ENCODE assay signal across 17 cellular contexts in the genomic region with DNA sequence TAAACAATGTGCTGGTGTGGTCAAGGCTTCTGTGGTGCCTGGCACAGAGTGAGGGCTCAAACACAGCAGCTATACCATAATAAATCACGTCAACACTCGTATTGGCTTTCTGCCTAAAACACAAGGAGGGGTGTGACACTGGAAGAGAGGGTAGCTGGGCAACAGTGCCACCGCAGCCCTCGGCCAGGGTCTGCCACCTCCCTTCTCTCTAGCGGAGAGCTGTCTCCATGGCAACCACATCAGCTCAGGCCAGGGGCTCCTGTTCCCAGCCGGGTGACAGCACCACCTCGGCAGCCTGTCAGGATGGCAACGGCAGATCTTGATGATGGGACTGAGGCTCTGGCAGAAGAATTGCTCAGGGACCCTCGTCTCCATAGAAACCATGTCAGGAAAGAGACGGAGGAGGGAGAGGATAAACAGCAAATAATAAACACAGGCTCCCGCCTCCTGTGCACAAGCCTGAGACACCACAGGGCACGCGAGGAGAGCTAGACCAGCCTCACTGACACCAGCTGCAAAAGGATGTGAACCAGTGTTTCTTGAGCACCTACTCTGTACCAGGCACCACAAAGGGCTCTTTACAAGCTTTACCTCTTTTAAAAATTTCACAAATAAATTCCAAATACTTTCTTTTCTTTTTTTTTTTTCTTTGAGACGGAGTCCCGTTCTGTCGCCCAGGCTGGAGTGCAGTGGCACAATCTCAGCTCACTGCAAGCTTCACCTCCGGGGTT. TPM values are rescaled to one million over a fixed set of nuclear protein-coding genes. Genes with fewer than 3 reads are reported as not detected.
DNase-seq lines count a peak whose midpoint lies in the region; ATAC-seq and TF ChIP-seq lines count a peak whose summit lies in the region.
"Had no signal": no experiment of that assay in that cellular context is flagged by ENCODE, and none has a peak within 500 bp of the region (broad histone marks: within the 10 kb centered on the region; RNA-seq: fewer than 3 reads in every experiment).

No MANE protein-coding gene starts in this region.

- H2AFZ ChIP-seq in fibroblast of lung (ENCODE audit: low read length) = no peak overlapping the region

- peak; percentile 36 to 70 for DNase-seq in NCI-H187 (lab: John Stamatoyannopoulos, UW)
- DNase-seq in NCI-H187 treated with DMSO at 0.1 percent for 48 hours (lab: John Stamatoyannopoulos, UW) = no peak
- DNase-seq in NCI-H748 (lab: John Stamatoyannopoulos, UW; ENCODE audit: unreplicated experiment) = peak; percentile 90
- DNase-seq in fibroblast of lung (ENCODE audit: low read depth in 2 of 2) = no peak
- no peak for DNase-seq in GM13976 (ENCODE audit: low spot score)
- no peak for DNase-seq in left lobe of liver (ENCODE audit: low spot score)
- DNase-seq: activated CD8-positive, alpha-beta T cell treated with anti-CD3 and anti-CD28 coated beads, Interleukin-2, amount 10 ng/mL, durations not matched to agents 7 days and 5 days; activated naive CD4-positive, alpha-beta T cell; heart right ventricle; left lung; NCI-H510A; stimulated activated CD4-positive, alpha-beta T cell treated with anti-CD3 and anti-CD28 coated beads, Interleukin-12 subunit alpha, Interleukin-12 subunit beta, amount 100 ng/mL, for 4 hours; upper lobe of right lung had no signal

- peak overlapping the region; percentile 6 for H3K27ac ChIP-seq in fibroblast of lung (ENCODE audit: insufficient read depth, low read length)
- peak overlapping the region; percentile 67 for H3K27ac ChIP-seq in temporal lobe (ENCODE audit: low read depth, low read length)
- H3K27ac ChIP-seq: heart right ventricle, left lung, upper lobe of right lung had no signal

- peaks cover 25% of the 10 kb centered on the region for H3K36me3 ChIP-seq in fibroblast of lung (ENCODE audit: control insufficient read depth, insufficient read depth, low read length)

- in situ Hi-C loops in GM13976 (cut with MboI; ENCODE audit: low sequenced_read_pairs, unreplicated experiment) = no loop called here

- peaks cover 5% of the 10 kb centered on the region for H3K4me1 ChIP-seq in fibroblast of lung (ENCODE audit: control insufficient read depth, extremely low read depth, insufficient read depth, low read length)

- no peak overlapping the region for H3K4me2 ChIP-seq in fibroblast of lung (ENCODE audit: extremely low read depth, insufficient read depth, low read length)

- no peak overlapping the region for H3K4me3 ChIP-seq in fibroblast of lung (replicated peaks in 1 of 4; ENCODE audit: control extremely low read depth in 1 of 4, insufficient read depth in 1 of 4, low read depth in 3 of 4, low read length in 4 of 4)
- H3K4me3 ChIP-seq: heart right ventricle, left lung, upper lobe of right lung had no signal

- no peaks in the 10 kb centered on the region for H4K20me1 ChIP-seq in fibroblast of lung (ENCODE audit: control insufficient read depth, extremely low read depth, insufficient read depth, low read length)

- TF ChIP-seq CTCF in fibroblast of lung (conservative IDR thresholded peaks at IDR 0.05 in 1 of 2, IDR thresholded peaks at IDR 0.05 in 1 of 2; ENCODE audit: low read depth in 1 of 2, low read length in 2 of 2) (no peak), GM13976 (IDR thresholded peaks at IDR 0.05; ENCODE audit: borderline replicate concordance, control extremely low read depth, extremely low read depth, insufficient read depth, missing control alignments) (no peak)

- ATAC-seq in GM21737 (IDR thresholded peaks at IDR 0.05; ENCODE audit: unreplicated experiment) = no peak
- no peak for ATAC-seq in left lobe of liver
- ATAC-seq: activated CD8-positive, alpha-beta T cell treated with anti-CD3 and anti-CD28 coated beads, Interleukin-2, amount 10 ng/mL, durations not matched to agents 7 days and 5 days; heart right ventricle; left lung; upper lobe of right lung had no signal

- H3K9ac ChIP-seq in fibroblast of lung (ENCODE audit: insufficient read depth, low read length) = no peak overlapping the region

- peaks cover 19% of the 10 kb centered on the region for H3K79me2 ChIP-seq in fibroblast of lung (ENCODE audit: control insufficient read depth, insufficient read depth, low read length)

- no peaks in the 10 kb centered on the region for H3K27me3 ChIP-seq in fibroblast of lung (ENCODE audit: control insufficient read depth, insufficient read depth, low read length)
- H3K27me3 ChIP-seq: heart right ventricle, left lung, upper lobe of right lung had no signal

- H3K9me3 ChIP-seq in fibroblast of lung (ENCODE audit: control insufficient read depth, insufficient read depth, low read depth, low read length) = no peaks in the 10 kb centered on the region
- H3K9me3 ChIP-seq: heart right ventricle, left lung, upper lobe of right lung had no signal

RNA-seq across cellular contexts. Expression of a gene that starts 50.4 kb away (rescaled TPM):
- total RNA-seq in fibroblast of lung = under 0.01 TPM in 1 of 2 replicates, not detected in the other
- polyA plus RNA-seq in fibroblast of lung = 0.09 TPM in 2 replicates
- polyA plus RNA-seq in fibroblast of lung (2012) = 0.06 TPM in 1 of 2 replicates, not detected in the other
- not detected in 2 replicates for polyA minus RNA-seq in fibroblast of lung (ENCODE audit: low replicate concordance)
- total RNA-seq in temporal lobe = not detected
- total RNA-seq in left lobe of liver = not detected
- total RNA-seq: A673; activated CD8-positive, alpha-beta T cell treated with anti-CD3 and anti-CD28 coated beads, Interleukin-2, amount 10 ng/mL, durations not matched to agents 7 days and 5 days; cardiac septum; heart right ventricle had no signal

RNA-seq across cellular contexts. Expression of a gene that starts 52.0 kb away (rescaled TPM):
- total RNA-seq in fibroblast of lung (4.6 and 8.3 TPM in 2 replicates), temporal lobe (4.2 TPM), left lobe of liver (3.4 TPM)
- 13.4 and 24.0 TPM in 2 replicates for polyA plus RNA-seq in fibroblast of lung
- polyA plus RNA-seq in fibroblast of lung (2012) = 8.5 and 15.8 TPM in 2 replicates
- 1.5 and 5.7 TPM in 2 replicates for polyA minus RNA-seq in fibroblast of lung (ENCODE audit: low replicate concordance)

Comparison
In these comparisons a context has a peak if more than half of its experiments do, and no peak if none do; other contexts are left out.
1. DNase-seq: peak in NCI-H187 (2 of 2) and NCI-H748 (single experiment); none in NCI-H187 treated with DMSO at 0.1 percent for 48 hours (single experiment), fibroblast of lung (0 of 2), GM13976 (single experiment) and left lobe of liver (single experiment).